Comparison of ENCODE assay signal across 17 cellular contexts in the genomic region with DNA sequence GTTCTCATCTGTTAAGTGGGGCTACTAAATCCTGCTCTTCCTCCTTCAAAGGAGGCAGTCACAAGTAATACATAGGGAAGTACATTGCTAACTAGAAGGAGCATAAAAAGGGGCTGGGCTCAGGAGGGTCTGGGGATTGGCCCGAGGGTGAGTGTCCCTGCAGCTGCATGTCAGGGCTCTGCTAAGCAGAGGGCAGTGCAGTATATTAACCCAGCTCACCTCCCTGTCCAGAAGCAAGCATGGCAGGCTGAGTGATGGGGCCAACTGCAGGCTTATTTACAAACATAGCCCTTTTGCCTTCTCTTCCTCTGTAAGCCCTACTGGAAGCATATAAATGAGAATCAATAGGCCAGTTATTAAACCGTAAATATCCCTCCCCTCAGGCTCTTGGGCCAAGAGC.
"Had no signal": no experiment of that assay in that cellular context is flagged by ENCODE, and none has a peak within 500 bp of the region (broad histone marks: within the 10 kb centered on the region; RNA-seq: fewer than 3 reads in every experiment).

No MANE protein-coding gene starts in this region.

- H3K9me3 Mint-ChIP-seq: natural killer cell; stimulated activated effector memory CD8-positive, alpha-beta T cell treated with anti-CD3 and anti-CD28 coated beads, Interleukin-12 subunit alpha, Interleukin-12 subunit beta, amount 100 ng/mL, for 72 hours; type B pancreatic cell had no signal

- H3K4me3 Mint-ChIP-seq: natural killer cell; neural crest cell; stimulated activated effector memory CD8-positive, alpha-beta T cell treated with anti-CD3 and anti-CD28 coated beads, Interleukin-12 subunit alpha, Interleukin-12 subunit beta, amount 100 ng/mL, for 72 hours; type B pancreatic cell had no signal

- H3K27ac Mint-ChIP-seq: natural killer cell; stimulated activated effector memory CD8-positive, alpha-beta T cell treated with anti-CD3 and anti-CD28 coated beads, Interleukin-12 subunit alpha, Interleukin-12 subunit beta, amount 100 ng/mL, for 72 hours; type B pancreatic cell had no signal

- DNase-seq: dermis blood vessel endothelial cell; esophagus squamous epithelium; foreskin fibroblast; glutamatergic neuron; natural killer cell; posterior cingulate gyrus; right cardiac atrium; stimulated activated CD4-positive, alpha-beta T cell treated with anti-CD3 and anti-CD28 coated beads, Interleukin-4, amount 100 ng/mL, for 1 hour; stimulated activated CD8-positive, alpha-beta memory T cell treated with anti-CD3 and anti-CD28 coated beads, Interleukin-4, amount 100 ng/mL, for 48 hours; stimulated activated naive CD8-positive, alpha-beta T cell treated with anti-CD3 and anti-CD28 coated beads, Interleukin-15, Interleukin-2, amounts not matched to agents 100 U/mL and 50 U/mL, for 24 hours; thyroid gland; uterus had no signal

- H3K36me3 Mint-ChIP-seq: natural killer cell; stimulated activated effector memory CD8-positive, alpha-beta T cell treated with anti-CD3 and anti-CD28 coated beads, Interleukin-12 subunit alpha, Interleukin-12 subunit beta, amount 100 ng/mL, for 72 hours; type B pancreatic cell had no signal

- H3K4me1 Mint-ChIP-seq: natural killer cell; neural crest cell; stimulated activated effector memory CD8-positive, alpha-beta T cell treated with anti-CD3 and anti-CD28 coated beads, Interleukin-12 subunit alpha, Interleukin-12 subunit beta, amount 100 ng/mL, for 72 hours had no signal

- ATAC-seq: gastroesophageal sphincter; left colon; natural killer cell; right cardiac atrium; stimulated activated effector memory CD8-positive, alpha-beta T cell treated with anti-CD3 and anti-CD28 coated beads, Interleukin-12 subunit alpha, Interleukin-12 subunit beta, amount 100 ng/mL, for 72 hours; stimulated activated naive CD8-positive, alpha-beta T cell treated with anti-CD3 and anti-CD28 coated beads, Interleukin-15, Interleukin-2, amounts not matched to agents 100 U/mL and 50 U/mL, for 24 hours had no signal
